ENCODE assay signal across 8 cellular contexts in the genomic region with DNA sequence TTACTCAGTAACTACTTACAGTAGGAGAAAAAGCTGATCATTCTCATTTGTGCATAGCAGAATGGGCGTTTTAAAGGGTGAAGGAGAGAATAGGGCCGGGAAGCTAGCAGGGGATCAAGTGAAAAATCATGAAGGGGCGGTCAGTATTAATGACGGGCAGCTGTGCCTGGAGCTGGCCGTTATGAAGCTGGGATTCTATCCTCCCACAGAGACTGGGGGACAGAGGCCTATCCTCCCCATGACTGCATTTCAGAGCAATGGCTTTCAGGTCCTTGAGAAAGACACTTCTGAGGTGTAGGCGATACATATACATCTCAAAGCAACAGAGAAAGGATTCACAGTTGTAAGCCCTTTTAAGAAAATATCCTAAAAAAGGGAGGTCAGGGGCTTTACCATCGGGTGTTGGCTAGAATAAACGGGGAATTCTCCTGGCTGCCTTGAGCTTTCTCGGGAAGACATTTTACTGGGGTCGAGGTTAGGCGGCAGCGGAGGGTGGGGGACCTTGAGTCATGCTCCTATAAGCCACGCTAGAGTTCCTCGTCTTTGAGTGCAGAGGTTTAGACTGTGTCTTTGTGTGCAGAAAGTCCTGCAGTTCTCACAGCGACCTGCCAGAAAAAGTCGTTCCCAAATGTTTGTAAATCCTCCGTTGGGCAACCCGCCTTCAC. TPM values are rescaled to one million over a fixed set of nuclear protein-coding genes. Genes with fewer than 3 reads are reported as not detected.
DNase-seq lines count a peak whose midpoint lies in the region; ATAC-seq, FAIRE-seq and TF ChIP-seq lines count a peak whose summit lies in the region.

No MANE protein-coding gene starts in this region.

- H3K27me3 ChIP-seq in Caco-2 (replicated peaks; ENCODE audit: control insufficient read depth, insufficient read depth, low read length) (no peaks in the 10 kb centered on the region), H1 (replicated peaks in 1 of 4; ENCODE audit: control insufficient read depth in 3 of 4, extremely low read depth in 1 of 4, insufficient read depth in 3 of 4, low read length in 3 of 4) (peaks cover 0 to 28% (median 15%) of the 10 kb centered on the region in 4 experiments; a peak in 6 of 7 replicates)

- H3K36me3 ChIP-seq in Caco-2 (ENCODE audit: control insufficient read depth, insufficient read depth, low read length): no peaks in the 10 kb centered on the region
- no peaks in the 10 kb centered on the region for H3K36me3 ChIP-seq in H1 (ENCODE audit: control insufficient read depth in 2 of 4, insufficient read depth in 4 of 4, low read length in 3 of 4)

- intact Hi-C loops in Caco-2 (cut with micrococcal nuclease; ENCODE audit: unreplicated experiment): loop anchor here (1.0 kb wide), 3 partner anchors 13 to 56 kb away; no protein-coding TSS in a partner anchor
- intact Hi-C loops in natural killer cell (cut with micrococcal nuclease): no loop called here

- peak overlapping the region; percentile 47 for H3K27ac Mint-ChIP-seq in Caco-2 (ENCODE audit: unreplicated experiment)
- H3K27ac Mint-ChIP-seq in natural killer cell: no peak overlapping the region

- BruUV-seq in Caco-2 (replicated peaks; lab: Mats Ljungman, UMichigan): no TSS peak

- peak; percentile 19 for ATAC-seq in HG03432 (IDR thresholded peaks at IDR 0.05; ENCODE audit: unreplicated experiment)
- peak in 1 of 3 donors; percentile 16 for ATAC-seq in natural killer cell
- no peak for ATAC-seq in HG03521 (IDR thresholded peaks at IDR 0.05; ENCODE audit: unreplicated experiment)

- no peak for DNase-seq in Caco-2
- no peak for DNase-seq in H1 (ENCODE audit: low read depth in 1 of 2, low spot score in 2 of 2)
- DNase-seq in natural killer cell: no peak
- no peak for DNase-seq in SIG-M5 treated with dmso at 0.1 percent for 504 hours (lab: John Stamatoyannopoulos, UW; ENCODE audit: unreplicated experiment)
- DNase-seq in HPDE6-E6E7 (ENCODE audit: extremely low spot score): no peak
- DNase-seq in stimulated activated CD4-positive, alpha-beta T cell treated with anti-CD3 and anti-CD28 coated beads, Interleukin-4, amount 100 ng/mL, for 4 hours: no peak

- peak overlapping the region; percentile 26 for H3K18ac ChIP-seq in H1 (ENCODE audit: extremely low read depth, low read length)

- peaks cover 13% of the 10 kb centered on the region for H3K4me1 Mint-ChIP-seq in Caco-2 (ENCODE audit: low read depth, unreplicated experiment)
- peaks cover 6 to 9% of the 10 kb centered on the region in 2 donors for H3K4me1 Mint-ChIP-seq in natural killer cell

- no peak overlapping the region for H3K23ac ChIP-seq in H1 (ENCODE audit: insufficient read length)

- H3K9me3 Mint-ChIP-seq in Caco-2 (ENCODE audit: unreplicated experiment): no peaks in the 10 kb centered on the region
- H3K9me3 Mint-ChIP-seq in natural killer cell: no peaks in the 10 kb centered on the region

- H4K20me1 ChIP-seq in H1 (replicated peaks in 1 of 2; ENCODE audit: control insufficient read depth in 1 of 2, insufficient read depth in 2 of 2, low read length in 2 of 2): no peaks in the 10 kb centered on the region

- no peaks in the 10 kb centered on the region for H3K36me3 Mint-ChIP-seq in Caco-2 (ENCODE audit: insufficient read depth, unreplicated experiment)
- no peaks in the 10 kb centered on the region for H3K36me3 Mint-ChIP-seq in natural killer cell

- peak overlapping the region; percentile 78 to 97 for H3K4me2 ChIP-seq in H1 (ENCODE audit: insufficient read depth in 1 of 2, low read depth in 2 of 2, low read length in 2 of 2)

- no peak overlapping the region for H3K27ac ChIP-seq in H1 (ENCODE audit: low read depth, low read length)

- H3K4ac ChIP-seq in H1 (replicated peaks; ENCODE audit: insufficient read length, low read depth, low read length): no peak overlapping the region

- H2AFZ ChIP-seq in H1 (ENCODE audit: low read length): peak overlapping the region; percentile 72

- H3K4me3 Mint-ChIP-seq in Caco-2 (ENCODE audit: unreplicated experiment) (peak overlapping the region; percentile 77), natural killer cell (peak overlapping the region; percentile 79)

- H2BK20ac ChIP-seq in H1 (ENCODE audit: low read length): no peak overlapping the region

- peak overlapping the region in 3 of 4 experiments; percentile 45 to 81 (median 75); a peak in 6 of 7 replicates for H3K9ac ChIP-seq in H1 (replicated peaks in 1 of 4; ENCODE audit: extremely low read depth in 1 of 4, low read depth in 3 of 4, low read length in 3 of 4)

- H4K8ac ChIP-seq in H1 (ENCODE audit: extremely low read depth, insufficient read depth, low read length): peak overlapping the region; percentile 54; the same call in 1 of the 2 replicates

- H2BK5ac ChIP-seq in H1 (ENCODE audit: low read depth, low read length): peak overlapping the region; percentile 67; the same call in 1 of the 2 replicates

- H2BK120ac ChIP-seq in H1 (replicated peaks; ENCODE audit: low read depth, low read length): no peak overlapping the region

- peaks cover 9% of the 10 kb centered on the region for H3K23me2 ChIP-seq in H1 (ENCODE audit: low read depth, low read length)

- H3K4me1 ChIP-seq in Caco-2 (no peaks in the 10 kb centered on the region), H1 (replicated peaks in 1 of 4; ENCODE audit: control insufficient read depth in 3 of 4, insufficient read depth in 4 of 4, low read length in 3 of 4) (peaks cover 3 to 9% (median 7%) of the 10 kb centered on the region in 4 experiments; a peak in 5 of 7 replicates)

- no peak for TF ChIP-seq CTCF in Caco-2 (IDR thresholded peaks at IDR 0.05; ENCODE audit: insufficient read depth in 1 of 2, low read depth in 1 of 2, low read length in 1 of 2, severe bottlenecking in 1 of 2, unreplicated experiment in 1 of 2)
- peak in 1 of 3 experiments; percentile 9; a peak in 1 of 4 replicates for TF ChIP-seq CTCF in H1 (IDR thresholded peaks at IDR 0.05; ENCODE audit: control extremely low read depth in 1 of 3, insufficient read depth in 1 of 3, low read depth in 1 of 3, low read length in 3 of 3)
- no peak for TF ChIP-seq CTCF in natural killer cell (IDR thresholded peaks at IDR 0.05)

- H2BK15ac ChIP-seq in H1 (ENCODE audit: low read length): no peak overlapping the region

- H3K4me3 ChIP-seq in Caco-2 (ENCODE audit: low read depth, low read length): peak overlapping the region; percentile 59
- H3K4me3 ChIP-seq in H1 (ENCODE audit: extremely low read depth in 1 of 4, insufficient read depth in 2 of 4, low read depth in 3 of 4, low read length in 4 of 4): peak overlapping the region; percentile 71 to 76 (median 74)

- POLR2A ChIA-PET in Caco-2 (lab: Charles Lee): interaction anchor here (1.0 to 1.9 kb wide), 5 partner anchors 13 to 39 kb away, joined by 3 to 8 read pairs (median 4); partner anchors contain the start of gene MTARC1
- POLR2A ChIA-PET in H1 (lab: Charles Lee; ENCODE audit: partially characterized antibody): interaction anchor here (0.7 to 4.8 kb wide), 17 partner anchors 9 to 481 kb away, joined by 3 to 70 read pairs (median 4); partner anchors contain the start of genes MTARC1 and RAB3GAP2

- TF ChIP-seq POLR2A in H1 (IDR thresholded peaks at IDR 0.05; ENCODE audit: control extremely low read depth in 1 of 2, low read depth in 2 of 2, low read length in 2 of 2): no peak

- WGBS in H1 (ENCODE audit: extremely low coverage in 1 of 2, insufficient coverage in 1 of 2, insufficient read length in 1 of 2, insufficient replicate concordance in 2 of 2, low coverage in 1 of 2, low lambda C conversion rate in 2 of 2, missing lambda C conversion rate in 1 of 2), 2 experiments: 10% methylated on average over 18 of the region's 18 CpGs; no CpG with 5 or more reads in 1 of the 2 experiments

- no peak overlapping the region for H2AK5ac ChIP-seq in H1 (ENCODE audit: low read depth, low read length)

- H4K91ac ChIP-seq in H1 (replicated peaks; ENCODE audit: insufficient read length, low read length): no peak overlapping the region

- CTCF ChIA-PET in Caco-2 (lab: Charles Lee): interaction anchor here (1.1 to 2.8 kb wide), 3 partner anchors 14 to 56 kb away, joined by 3 to 16 read pairs (median 6); no protein-coding TSS in a partner anchor
- CTCF ChIA-PET in H1 (lab: Charles Lee; ENCODE audit: partially characterized antibody): interaction anchor here (0.7 to 5.9 kb wide), 15 partner anchors 9 to 466 kb away, joined by 3 to 42 read pairs (median 4); partner anchors contain the start of gene MTARC1

- no peak for FAIRE-seq in H1 (lab: Jason Lieb, UNC)

- H3K14ac ChIP-seq in H1 (ENCODE audit: insufficient read length): no peak overlapping the region

- peaks cover 0 to 11% of the 10 kb centered on the region in 2 experiments; a peak in 2 of 4 replicates for H3K79me2 ChIP-seq in H1 (ENCODE audit: control insufficient read depth in 1 of 2, insufficient read depth in 2 of 2, low read length in 2 of 2)

- H2BK12ac ChIP-seq in H1 (ENCODE audit: low read depth, low read length): 0 out of 2 replicates have a peak overlapping the region, but pooled peaks have one; percentile 82

- no peaks in the 10 kb centered on the region for H3K79me1 ChIP-seq in H1 (ENCODE audit: low read depth, low read length)

- no peak overlapping the region for H4K5ac ChIP-seq in H1 (ENCODE audit: insufficient read length, low read depth, low read length)

- H3K9me3 ChIP-seq in Caco-2 (no peaks in the 10 kb centered on the region), H1 (ENCODE audit: insufficient read depth in 2 of 2, low read depth in 1 of 2, low read length in 1 of 2) (no peaks in the 10 kb centered on the region)

- no peak for TF ChIP-seq EP300 in H1 (IDR thresholded peaks at IDR 0.05; ENCODE audit: borderline replicate concordance in 1 of 2, low read depth in 2 of 2, low read length in 2 of 2)

- no peak overlapping the region for H3K56ac ChIP-seq in H1 (replicated peaks; ENCODE audit: insufficient read length, low read depth, low read length)

- H3K27me3 Mint-ChIP-seq in Caco-2 (ENCODE audit: insufficient read depth, unreplicated experiment) (no peaks in the 10 kb centered on the region), natural killer cell (ENCODE audit: low read depth in 2 of 2) (peaks cover 50 to 60% of the 10 kb centered on the region in 2 donors)

- TF ChIP-seq RAD21 in H1 (IDR thresholded peaks at IDR 0.05 in 1 of 2, conservative IDR thresholded peaks at IDR 0.05 in 1 of 2; ENCODE audit: low read depth in 2 of 2, low read length in 2 of 2): no peak

RNA-seq across cellular contexts. Expression of gene MTARC2, which starts 0.6 kb away (rescaled TPM):
- total RNA-seq in Caco-2 (2022): 15.8 and 16.5 TPM in 2 replicates
- 6.9 and 7.2 TPM in 2 replicates for total RNA-seq in H1 (2021; fragmentation: NEBNext Ultra II Directional; extraction: Animal tissue kit (Norgen Biotek cat#: 25700))
- polyA plus RNA-seq in H1 (2011; rRNA removed): 7.9 and 8.5 TPM in 2 replicates
- 7.9 TPM for polyA plus RNA-seq in H1 (2011; cell fraction: cytosol; rRNA removed)
- 7.3 TPM for polyA plus RNA-seq in H1 (2011; cell fraction: nucleus; rRNA removed)
- 4.8 to 6.2 TPM (median 5.7 TPM) in 4 replicates for polyA plus RNA-seq in H1 (2012, experiment 1 of 2)
- 2.5 TPM for polyA plus RNA-seq in H1 (2012, experiment 2 of 2)
- 4.7 TPM for polyA plus RNA-seq in H1 (2013, experiment 1 of 2)
- polyA plus RNA-seq in H1 (2013, experiment 2 of 2): 4.9 TPM
- polyA minus RNA-seq in H1 (2011; rRNA and poly(A)+ RNA removed): 3.9 and 4.5 TPM in 2 replicates
- 4.3 TPM for polyA minus RNA-seq in H1 (2011; cell fraction: cytosol; rRNA and poly(A)+ RNA removed)
- polyA minus RNA-seq in H1 (2011; cell fraction: nucleus; rRNA and poly(A)+ RNA removed): 12.4 TPM
- total RNA-seq in natural killer cell: 1 to 10 TPM in 1 of 3 donors, under 1 TPM in 2; 0.33 to 1.7 (median 0.45) TPM

RNA-seq across cellular contexts. Expression of gene MTARC1, which starts 39.2 kb away (rescaled TPM):
- 88.7 and 93.0 TPM in 2 replicates for total RNA-seq in Caco-2 (2022)
- 42.4 and 46.2 TPM in 2 replicates for total RNA-seq in H1 (2021; fragmentation: NEBNext Ultra II Directional; extraction: Animal tissue kit (Norgen Biotek cat#: 25700))
- 16.0 and 17.2 TPM in 2 replicates for polyA plus RNA-seq in H1 (2011; rRNA removed)
- 19.1 TPM for polyA plus RNA-seq in H1 (2011; cell fraction: cytosol; rRNA removed)
- 21.8 TPM for polyA plus RNA-seq in H1 (2011; cell fraction: nucleus; rRNA removed)
- polyA plus RNA-seq in H1 (2012, experiment 1 of 2): 31.8 to 45.8 TPM (median 34.8 TPM) in 4 replicates
- 12.2 TPM for polyA plus RNA-seq in H1 (2012, experiment 2 of 2)
- polyA plus RNA-seq in H1 (2013, experiment 1 of 2): 26.7 TPM
- 30.8 TPM for polyA plus RNA-seq in H1 (2013, experiment 2 of 2)
- polyA minus RNA-seq in H1 (2011; rRNA and poly(A)+ RNA removed): 16.7 and 18.1 TPM in 2 replicates
- 21.5 TPM for polyA minus RNA-seq in H1 (2011; cell fraction: cytosol; rRNA and poly(A)+ RNA removed)
- 20.1 TPM for polyA minus RNA-seq in H1 (2011; cell fraction: nucleus; rRNA and poly(A)+ RNA removed)
- total RNA-seq in natural killer cell: 1 to 10 TPM in 1 of 3 donors, under 1 TPM in 1, not detected in 1; 0.52 to 2.5 TPM

RNA-seq across cellular contexts. Expression of gene C1orf115, which starts 57.4 kb away (rescaled TPM):
- total RNA-seq in Caco-2 (2022) (26.5 and 33.9 TPM in 2 replicates), natural killer cell (1 to 10 TPM in 1 of 3 donors, under 1 TPM in 2; 0.33 to 1.3 (median 0.75) TPM)
- 5.6 and 6.4 TPM in 2 replicates for total RNA-seq in H1 (2021; fragmentation: NEBNext Ultra II Directional; extraction: Animal tissue kit (Norgen Biotek cat#: 25700))
- 3.5 and 3.9 TPM in 2 replicates for polyA plus RNA-seq in H1 (2011; rRNA removed)
- polyA plus RNA-seq in H1 (2011; cell fraction: cytosol; rRNA removed): 5.8 TPM
- 3.1 TPM for polyA plus RNA-seq in H1 (2011; cell fraction: nucleus; rRNA removed)
- polyA plus RNA-seq in H1 (2012, experiment 1 of 2): 6.4 to 8.8 TPM (median 7.5 TPM) in 4 replicates
- 3.1 TPM for polyA plus RNA-seq in H1 (2012, experiment 2 of 2)
- polyA plus RNA-seq in H1 (2013, experiment 1 of 2): 3.6 TPM
- polyA plus RNA-seq in H1 (2013, experiment 2 of 2): 3.7 TPM
- polyA minus RNA-seq in H1 (2011; rRNA and poly(A)+ RNA removed): 4.5 and 4.6 TPM in 2 replicates
- polyA minus RNA-seq in H1 (2011; cell fraction: cytosol; rRNA and poly(A)+ RNA removed): 2.7 TPM
- 2.5 TPM for polyA minus RNA-seq in H1 (2011; cell fraction: nucleus; rRNA and poly(A)+ RNA removed)

Comparison
In these comparisons a context has a peak if more than half of its experiments do, and no peak if none do; other contexts are left out.
1. RNA of gene MTARC1, which starts 39.2 kb away (total RNA-seq): 88.7 to 93.0 TPM in Caco-2 and 42.4 to 46.2 TPM in H1; 0.52 to 2.5 TPM in natural killer cell; every median in the first group is over 10 times any median in the second.